1 cellular context compared by ENCODE assay signal in the genomic region with DNA sequence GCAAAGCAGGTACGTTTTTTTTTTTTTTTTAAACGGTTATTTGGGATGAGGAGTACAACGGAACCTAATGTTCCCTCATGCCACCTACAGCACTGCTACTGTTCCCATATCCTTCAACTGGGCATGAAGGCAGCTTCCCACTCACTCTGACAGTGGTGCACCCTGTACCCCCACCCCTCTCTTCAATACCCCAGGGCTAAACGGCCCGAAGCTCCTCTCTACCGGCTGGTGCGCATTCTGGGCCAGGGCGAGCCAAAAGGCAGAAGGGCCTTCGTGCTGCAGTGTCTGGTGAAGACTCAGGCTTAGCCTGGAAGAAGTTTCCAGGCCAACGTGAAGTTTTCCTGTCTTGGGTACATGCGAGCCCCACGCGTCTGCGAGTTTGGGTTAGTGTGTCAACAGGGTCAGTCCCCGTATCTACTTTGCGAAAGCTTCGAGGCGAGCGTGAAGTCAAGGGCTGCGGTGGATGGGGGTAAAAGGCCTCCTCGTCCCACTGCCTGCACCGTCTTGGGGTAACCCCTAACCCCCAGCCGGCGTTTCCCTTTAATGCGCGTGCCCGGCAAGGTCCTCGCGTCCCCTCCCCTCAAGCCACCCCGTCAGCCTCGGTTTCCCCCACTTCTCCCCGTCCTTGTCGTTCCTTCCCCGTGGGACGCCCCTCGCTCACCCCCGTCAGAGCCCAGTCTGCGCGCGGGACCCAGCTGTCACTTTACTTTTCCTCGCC.
TF ChIP-seq lines count a peak whose summit lies in the region.

No MANE protein-coding gene starts in this region.

TF ChIP-seq in endothelial cell of umbilical vein, 7 proteins besides CTCF, POLR2A, EP300 and RAD21 (continued from another document):
- no peak for TF ChIP-seq MYC (IDR thresholded peaks at IDR 0.05; ENCODE audit: low read depth, low read length)
- TF ChIP-seq FOS (IDR thresholded peaks at IDR 0.05; ENCODE audit: borderline replicate concordance, insufficient read depth, low read length), result no peak
- no peak for TF ChIP-seq POLR2AphosphoS5 (IDR thresholded peaks at IDR 0.05; ENCODE audit: insufficient read depth, low read depth, low read length)
